19 cellular contexts compared by ENCODE assay signal in genomic region chr22:31901388-31902137, GRCh38. TPM values are rescaled to one million over a fixed set of nuclear protein-coding genes. Genes with fewer than 3 reads are reported as not detected.
DNase-seq lines count a peak whose midpoint lies in the region; ATAC-seq and TF ChIP-seq lines count a peak whose summit lies in the region.
"Had no signal": no experiment of that assay in that cellular context is flagged by ENCODE, and none has a peak within 500 bp of the region (broad histone marks: within the 10 kb centered on the region; RNA-seq: fewer than 3 reads in every experiment).

No MANE protein-coding gene starts in this region.

- ATAC-seq in T-helper 17 cell: no peak
- ATAC-seq: A549, Panc1 had no signal

- DNase-seq in CMK (ENCODE audit: low read depth) (peak; percentile 61), T-helper 17 cell (no peak), endothelial cell (ENCODE audit: low spot score) (no peak), Caco-2 (no peak), NCI-H1930 (lab: John Stamatoyannopoulos, UW) (no peak), SK-N-SH (no peak)
- no peak for DNase-seq in activated T-helper 2 cell treated with anti-CD3 and anti-CD28 coated beads, Interferon-gamma antibody, Interleukin-2, Interleukin-4, amounts not matched to agents 10 μg/mL and 5 μg/mL and 100 μg/mL, durations not matched to agents 14 hours and 24 hours and 36 hours (ENCODE audit: low spot score)
- DNase-seq: GF-D8, GOT3, KBM-7, MV-4-11, NCI-H1417 treated with DMSO at 0.1 percent for 48 hours, NCI-H2029, NCI-H2171 treated with DMSO at 0.1 percent for 48 hours, NCI-H774 had no signal

- CTCF ChIA-PET in Caco-2 (lab: Charles Lee) (no interaction called here), SK-N-SH (lab: Yijun Ruan, JAX) (interaction anchor here (1.3 kb wide), 1 partner anchor 69 kb away, joined by 3 read pairs; no protein-coding TSS in a partner anchor)

- intact Hi-C loops in activated T-helper 2 cell treated with anti-CD3 and anti-CD28 coated beads, Interferon-gamma antibody, Interleukin-2, Interleukin-4, amounts not matched to agents 10 μg/mL and 5 μg/mL and 100 μg/mL, durations not matched to agents 14 hours and 24 hours and 36 hours (cut with micrococcal nuclease): no loop called here
- intact Hi-C loops in Caco-2 (cut with micrococcal nuclease; ENCODE audit: unreplicated experiment): no loop called here

- H3K9me3 Mint-ChIP-seq in endothelial cell (ENCODE audit: unreplicated experiment): no peaks in the 10 kb centered on the region
- no peaks in the 10 kb centered on the region for H3K9me3 Mint-ChIP-seq in nephron
- no peaks in the 10 kb centered on the region for H3K9me3 Mint-ChIP-seq in activated T-helper 2 cell treated with anti-CD3 and anti-CD28 coated beads, Interferon-gamma antibody, Interleukin-2, Interleukin-4, amounts not matched to agents 10 μg/mL and 5 μg/mL and 100 μg/mL, durations not matched to agents 14 hours and 24 hours and 36 hours
- H3K9me3 Mint-ChIP-seq in Caco-2 (ENCODE audit: unreplicated experiment): no peaks in the 10 kb centered on the region

- peaks cover 2% of the 10 kb centered on the region for H3K4me1 Mint-ChIP-seq in T-helper 17 cell
- peaks cover 38% of the 10 kb centered on the region for H3K4me1 Mint-ChIP-seq in endothelial cell (ENCODE audit: unreplicated experiment)
- peaks cover 26% of the 10 kb centered on the region for H3K4me1 Mint-ChIP-seq in nephron
- no peaks in the 10 kb centered on the region for H3K4me1 Mint-ChIP-seq in activated T-helper 2 cell treated with anti-CD3 and anti-CD28 coated beads, Interferon-gamma antibody, Interleukin-2, Interleukin-4, amounts not matched to agents 10 μg/mL and 5 μg/mL and 100 μg/mL, durations not matched to agents 14 hours and 24 hours and 36 hours (ENCODE audit: low read depth)
- no peaks in the 10 kb centered on the region for H3K4me1 Mint-ChIP-seq in Caco-2 (ENCODE audit: low read depth, unreplicated experiment)

- H3K36me3 Mint-ChIP-seq in T-helper 17 cell (ENCODE audit: low read depth) (peaks cover 7% of the 10 kb centered on the region), endothelial cell (ENCODE audit: low read depth, unreplicated experiment) (peaks cover 16% of the 10 kb centered on the region), nephron (ENCODE audit: low read depth) (peaks cover 29% of the 10 kb centered on the region), Caco-2 (ENCODE audit: insufficient read depth, unreplicated experiment) (peaks cover 26% of the 10 kb centered on the region)
- peaks cover 11% of the 10 kb centered on the region for H3K36me3 Mint-ChIP-seq in activated T-helper 2 cell treated with anti-CD3 and anti-CD28 coated beads, Interferon-gamma antibody, Interleukin-2, Interleukin-4, amounts not matched to agents 10 μg/mL and 5 μg/mL and 100 μg/mL, durations not matched to agents 14 hours and 24 hours and 36 hours (ENCODE audit: low read depth)

- H3F3A ChIP-seq in SK-N-SH (replicated peaks; ENCODE audit: insufficient read depth): no peaks in the 10 kb centered on the region

- no peak overlapping the region for H3K4me3 ChIP-seq in Caco-2 (ENCODE audit: low read depth, low read length)
- no peak overlapping the region for H3K4me3 ChIP-seq in SK-N-SH (ENCODE audit: low read depth in 2 of 2, low read length in 1 of 2)
- H3K4me3 ChIP-seq: A549; BLaER1 treated with 17β-estradiol and CSF1 and Interleukin-3, amounts not matched to agents 10 nM and 100 nM had no signal

- no peaks in the 10 kb centered on the region for H3K27me3 Mint-ChIP-seq in T-helper 17 cell
- peaks cover 13% of the 10 kb centered on the region for H3K27me3 Mint-ChIP-seq in endothelial cell (ENCODE audit: unreplicated experiment)
- no peaks in the 10 kb centered on the region for H3K27me3 Mint-ChIP-seq in nephron (ENCODE audit: low read depth)
- H3K27me3 Mint-ChIP-seq in activated T-helper 2 cell treated with anti-CD3 and anti-CD28 coated beads, Interferon-gamma antibody, Interleukin-2, Interleukin-4, amounts not matched to agents 10 μg/mL and 5 μg/mL and 100 μg/mL, durations not matched to agents 14 hours and 24 hours and 36 hours (ENCODE audit: low read depth): no peaks in the 10 kb centered on the region
- H3K27me3 Mint-ChIP-seq in Caco-2 (ENCODE audit: insufficient read depth, unreplicated experiment): no peaks in the 10 kb centered on the region

- H4K20me1 ChIP-seq in SK-N-SH (ENCODE audit: insufficient read depth): no peaks in the 10 kb centered on the region

- H3K27ac ChIP-seq in SK-N-SH (ENCODE audit: low read depth in 2 of 2, low read length in 1 of 2): no peak overlapping the region
- H3K27ac ChIP-seq: A549; BLaER1 treated with 17β-estradiol and CSF1 and Interleukin-3, amounts not matched to agents 10 nM and 100 nM had no signal

- no TSS peak for BruUV-seq in Caco-2 (replicated peaks; lab: Mats Ljungman, UMichigan)

- H3K27me3 ChIP-seq in Caco-2 (replicated peaks; ENCODE audit: control insufficient read depth, insufficient read depth, low read length): no peaks in the 10 kb centered on the region
- no peaks in the 10 kb centered on the region for H3K27me3 ChIP-seq in SK-N-SH (ENCODE audit: insufficient read depth)
- H3K27me3 ChIP-seq: BLaER1 treated with 17β-estradiol and CSF1 and Interleukin-3, amounts not matched to agents 10 nM and 100 nM had no signal

- TF ChIP-seq EP300 in SK-N-SH (IDR thresholded peaks at IDR 0.05; ENCODE audit: borderline replicate concordance in 1 of 2, low read depth in 1 of 2, low read length in 1 of 2): no peak

- H3K9ac ChIP-seq in SK-N-SH: no peak overlapping the region
- H3K9ac ChIP-seq: BLaER1 treated with 17β-estradiol and CSF1 and Interleukin-3, amounts not matched to agents 10 nM and 100 nM had no signal

- WGBS in SK-N-SH (ENCODE audit: low lambda C conversion rate): 91% methylated on average over 6 of the region's 6 CpGs

- no peak overlapping the region for H2AFZ ChIP-seq in SK-N-SH (ENCODE audit: low read depth)

- H3K36me3 ChIP-seq in Caco-2 (ENCODE audit: control insufficient read depth, insufficient read depth, low read length) (no peaks in the 10 kb centered on the region), SK-N-SH (replicated peaks in 1 of 2; ENCODE audit: control insufficient read depth in 1 of 2, insufficient read depth in 2 of 2, low read length in 1 of 2) (peaks cover 9 to 10% of the 10 kb centered on the region in 2 experiments)

- H3K9me3 ChIP-seq in T-helper 17 cell (ENCODE audit: control insufficient read depth, low read length, poor library complexity, severe bottlenecking) (no peaks in the 10 kb centered on the region), Caco-2 (no peaks in the 10 kb centered on the region), SK-N-SH (no peaks in the 10 kb centered on the region)
- H3K9me3 ChIP-seq: A549; BLaER1 treated with 17β-estradiol and CSF1 and Interleukin-3, amounts not matched to agents 10 nM and 100 nM had no signal

- no peak for TF ChIP-seq CTCF in endothelial cell (IDR thresholded peaks at IDR 0.05; ENCODE audit: unreplicated experiment)
- no peak for TF ChIP-seq CTCF in nephron (IDR thresholded peaks at IDR 0.05; ENCODE audit: unreplicated experiment in 3 of 3)
- TF ChIP-seq CTCF in Caco-2 (IDR thresholded peaks at IDR 0.05; ENCODE audit: insufficient read depth in 1 of 2, low read depth in 1 of 2, low read length in 1 of 2, severe bottlenecking in 1 of 2, unreplicated experiment in 1 of 2): no peak
- TF ChIP-seq CTCF in SK-N-SH (IDR thresholded peaks at IDR 0.05): no peak

- H3K4me3 Mint-ChIP-seq in T-helper 17 cell (no peak overlapping the region), endothelial cell (ENCODE audit: unreplicated experiment) (peak overlapping the region; percentile 43), nephron (no peak overlapping the region), Caco-2 (ENCODE audit: unreplicated experiment) (no peak overlapping the region)
- H3K4me3 Mint-ChIP-seq in activated T-helper 2 cell treated with anti-CD3 and anti-CD28 coated beads, Interferon-gamma antibody, Interleukin-2, Interleukin-4, amounts not matched to agents 10 μg/mL and 5 μg/mL and 100 μg/mL, durations not matched to agents 14 hours and 24 hours and 36 hours (ENCODE audit: low read depth): no peak overlapping the region

- H3K27ac Mint-ChIP-seq in T-helper 17 cell (peak overlapping the region; percentile 41), endothelial cell (ENCODE audit: unreplicated experiment) (peak overlapping the region; percentile 84), nephron (peak overlapping the region in 2 of 3 experiments; percentile 30 to 34), Caco-2 (ENCODE audit: unreplicated experiment) (no peak overlapping the region)
- H3K27ac Mint-ChIP-seq in activated T-helper 2 cell treated with anti-CD3 and anti-CD28 coated beads, Interferon-gamma antibody, Interleukin-2, Interleukin-4, amounts not matched to agents 10 μg/mL and 5 μg/mL and 100 μg/mL, durations not matched to agents 14 hours and 24 hours and 36 hours: no peak overlapping the region

- POLR2A ChIA-PET in Caco-2 (lab: Charles Lee): interaction anchor here (0.6 kb wide), 1 partner anchor 224 kb away, joined by 8 read pairs; no protein-coding TSS in a partner anchor
- POLR2A ChIA-PET in SK-N-SH (lab: Yijun Ruan, JAX): interaction anchor here (0.6 kb wide), 1 partner anchor 8 kb away, joined by 3 read pairs; no protein-coding TSS in a partner anchor

- H3K79me2 ChIP-seq in SK-N-SH (ENCODE audit: insufficient read depth): no peaks in the 10 kb centered on the region

- 0 out of 2 replicates have a peak, but pooled peaks cover 5% of the 10 kb centered on the region for H3K4me1 ChIP-seq in Caco-2
- H3K4me1 ChIP-seq in SK-N-SH (ENCODE audit: control insufficient read depth in 1 of 2, insufficient read depth in 2 of 2, low read depth in 1 of 2, low read length in 1 of 2): peaks cover 0 to 9% of the 10 kb centered on the region in 2 experiments; a peak in 1 of 4 replicates
- H3K4me1 ChIP-seq: A549; BLaER1 treated with 17β-estradiol and CSF1 and Interleukin-3, amounts not matched to agents 10 nM and 100 nM had no signal

- H3K9me2 ChIP-seq in SK-N-SH: no peaks in the 10 kb centered on the region

- H3K4me2 ChIP-seq in SK-N-SH: no peak overlapping the region
- H3K4me2 ChIP-seq: A549; BLaER1 treated with 17β-estradiol and CSF1 and Interleukin-3, amounts not matched to agents 10 nM and 100 nM had no signal

- TF ChIP-seq RAD21 in SK-N-SH (IDR thresholded peaks at IDR 0.05; ENCODE audit: low read length): no peak

RNA-seq across cellular contexts. Expression of gene YWHAH, which starts 42.8 kb away (rescaled TPM):
- 100 to 1,000 TPM in 1 of 2 donors, 10 to 100 TPM in 1; 84.2 to 114 TPM for total RNA-seq in T-helper 17 cell
- total RNA-seq in endothelial cell (ENCODE audit: unreplicated experiment): 285 TPM
- total RNA-seq in activated T-helper 2 cell treated with anti-CD3 and anti-CD28 coated beads, Interferon-gamma antibody, Interleukin-2, Interleukin-4, amounts not matched to agents 10 μg/mL and 5 μg/mL and 100 μg/mL, durations not matched to agents 14 hours and 24 hours and 36 hours: 150 TPM in 2 replicates
- 128 and 135 TPM in 2 replicates for total RNA-seq in Caco-2 (2022)
- polyA plus RNA-seq in SK-N-SH (2012; rRNA removed): 87.4 and 102 TPM in 2 replicates
- 115 and 122 TPM in 2 replicates for polyA plus RNA-seq in SK-N-SH (2012; cell fraction: cytosol; rRNA removed)
- polyA plus RNA-seq in SK-N-SH (2012; cell fraction: nucleus; rRNA removed): 28.5 and 38.3 TPM in 2 replicates

Comparison
In these comparisons a context has a peak if more than half of its experiments do, and no peak if none do; other contexts are left out.
1. H3K27ac Mint-ChIP-seq: peak in T-helper 17 cell (single experiment), endothelial cell (single experiment) and nephron (2 of 3); none in activated T-helper 2 cell treated with anti-CD3 and anti-CD28 coated beads, Interferon-gamma antibody, Interleukin-2, Interleukin-4, amounts not matched to agents 10 μg/mL and 5 μg/mL and 100 μg/mL, durations not matched to agents 14 hours and 24 hours and 36 hours (single experiment) and Caco-2 (single experiment).